In the genomic region with DNA sequence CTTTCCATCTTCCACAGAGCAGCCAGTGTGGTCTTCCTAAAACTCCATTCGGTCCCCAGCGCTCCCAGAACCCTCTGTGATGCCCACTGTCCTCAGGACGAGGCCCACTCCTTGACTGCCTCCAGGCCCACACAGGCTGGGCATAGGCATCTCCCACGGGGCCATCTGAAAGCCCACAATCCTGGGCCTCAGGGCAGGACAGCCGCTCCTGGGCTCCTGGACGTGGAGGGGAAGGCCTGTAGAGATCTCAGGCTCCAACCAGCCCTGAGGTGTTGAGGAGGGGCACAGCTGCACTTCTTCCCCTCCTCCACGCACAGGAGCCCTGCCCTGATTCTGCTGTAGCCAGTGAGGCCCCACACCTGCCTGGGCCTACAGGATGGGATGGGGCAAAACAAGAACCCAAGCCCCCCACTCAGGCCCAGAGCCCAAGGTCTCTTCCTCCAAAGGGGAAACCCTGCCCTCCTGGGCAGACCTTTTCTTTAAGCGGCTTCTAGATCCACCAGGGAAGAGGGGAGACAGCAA, we compare ENCODE assay signal across 10 cellular contexts. TPM values are rescaled to one million over a fixed set of nuclear protein-coding genes. Genes with fewer than 3 reads are reported as not detected.
DNase-seq lines count a peak whose midpoint lies in the region; ATAC-seq and TF ChIP-seq lines count a peak whose summit lies in the region.
"Had no signal": no experiment of that assay in that cellular context is flagged by ENCODE, and none has a peak within 500 bp of the region (broad histone marks: within the 10 kb centered on the region; RNA-seq: fewer than 3 reads in every experiment).

No MANE protein-coding gene starts in this region.

- no TSS peak for BruUV-seq in Caco-2 (replicated peaks; lab: Mats Ljungman, UMichigan)

- H3K4me3 Mint-ChIP-seq in Caco-2 (ENCODE audit: unreplicated experiment) = no peak overlapping the region
- H3K4me3 Mint-ChIP-seq in activated CD8-positive, alpha-beta T cell treated with anti-CD3 and anti-CD28 coated beads, Interleukin-2, amount 10 ng/mL, durations not matched to agents 7 days and 5 days = peak overlapping the region; percentile 83
- H3K4me3 Mint-ChIP-seq in natural killer cell treated with Interleukin-12 subunit alpha and Interleukin-12 subunit beta and Interleukin-15 and Interleukin-18, amount 100 ng/mL, for 72 hours = peak overlapping the region; percentile 95
- H3K4me3 Mint-ChIP-seq in CD14-positive monocyte = no peak overlapping the region

- H3K36me3 ChIP-seq in BLaER1 treated with 17β-estradiol and CSF1 and Interleukin-3, amounts not matched to agents 10 nM and 100 nM = peaks cover 0 to 27% (median 0%) of the 10 kb centered on the region in 11 experiments; a peak in 9 of 22 replicates
- no peaks in the 10 kb centered on the region for H3K36me3 ChIP-seq in Caco-2 (ENCODE audit: control insufficient read depth, insufficient read depth, low read length)

- H3K4me3 ChIP-seq in BLaER1 treated with 17β-estradiol and CSF1 and Interleukin-3, amounts not matched to agents 10 nM and 100 nM = peak overlapping the region in 3 of 10 experiments; percentile 7 to 10 (median 8); a peak in 4 of 20 replicates
- H3K4me3 ChIP-seq in Caco-2 (ENCODE audit: low read depth, low read length) = no peak overlapping the region

- peak overlapping the region in 10 of 11 experiments; percentile 34 to 76 (median 72); a peak in 17 of 22 replicates for H3K9ac ChIP-seq in BLaER1 treated with 17β-estradiol and CSF1 and Interleukin-3, amounts not matched to agents 10 nM and 100 nM

- TF ChIP-seq CTCF in Caco-2 (IDR thresholded peaks at IDR 0.05; ENCODE audit: insufficient read depth in 1 of 2, low read depth in 1 of 2, low read length in 1 of 2, severe bottlenecking in 1 of 2, unreplicated experiment in 1 of 2) = no peak
- no peak for TF ChIP-seq CTCF in CD14-positive monocyte (IDR thresholded peaks at IDR 0.05)

- H3K9me3 ChIP-seq in BLaER1 treated with 17β-estradiol and CSF1 and Interleukin-3, amounts not matched to agents 10 nM and 100 nM (replicated peaks in 1 of 11) = no peaks in the 10 kb centered on the region
- H3K9me3 ChIP-seq in Caco-2 = no peaks in the 10 kb centered on the region

- CTCF ChIA-PET in Caco-2 (lab: Charles Lee) = no interaction called here
- CTCF ChIA-PET in activated CD8-positive, alpha-beta T cell treated with anti-CD3 and anti-CD28 coated beads, Interleukin-2, amount 10 ng/mL, durations not matched to agents 7 days and 5 days (lab: Charles Lee) = interaction anchor here (4.4 kb wide), 1 partner anchor 42 kb away, joined by 18 read pairs; no protein-coding TSS in a partner anchor

- H3K27ac Mint-ChIP-seq in Caco-2 (ENCODE audit: unreplicated experiment) = peak overlapping the region; percentile 16
- peak overlapping the region; percentile 100 for H3K27ac Mint-ChIP-seq in activated CD8-positive, alpha-beta T cell treated with anti-CD3 and anti-CD28 coated beads, Interleukin-2, amount 10 ng/mL, durations not matched to agents 7 days and 5 days
- peak overlapping the region; percentile 94 to 99 for H3K27ac Mint-ChIP-seq in natural killer cell treated with Interleukin-12 subunit alpha and Interleukin-12 subunit beta and Interleukin-15 and Interleukin-18, amount 100 ng/mL, for 72 hours
- H3K27ac Mint-ChIP-seq in CD14-positive monocyte = peak overlapping the region in 2 of 7 donors; percentile 57 to 59

- no peak for DNase-seq in Caco-2
- no peak for DNase-seq in activated CD8-positive, alpha-beta T cell treated with anti-CD3 and anti-CD28 coated beads, Interleukin-2, amount 10 ng/mL, durations not matched to agents 7 days and 5 days
- DNase-seq in natural killer cell treated with Interleukin-12 subunit alpha and Interleukin-12 subunit beta and Interleukin-15 and Interleukin-18, amount 100 ng/mL, for 72 hours (ENCODE audit: low spot score) = no peak
- no peak for DNase-seq in CD14-positive monocyte (ENCODE audit: low spot score)
- DNase-seq in CD1c-positive myeloid dendritic cell (ENCODE audit: extremely low spot score) = no peak
- no peak for DNase-seq in NCI-H510A treated with DMSO at 0.1 percent for 48 hours (lab: John Stamatoyannopoulos, UW)
- DNase-seq: GDM1, H7, NCI-H2171 had no signal

- no peak for ATAC-seq in activated CD8-positive, alpha-beta T cell treated with anti-CD3 and anti-CD28 coated beads, Interleukin-2, amount 10 ng/mL, durations not matched to agents 7 days and 5 days
- ATAC-seq in natural killer cell treated with Interleukin-12 subunit alpha and Interleukin-12 subunit beta and Interleukin-15 and Interleukin-18, amount 100 ng/mL, for 72 hours = peak in 1 of 2 donors; percentile 3

- no peaks in the 10 kb centered on the region for H3K27me3 ChIP-seq in BLaER1 treated with 17β-estradiol and CSF1 and Interleukin-3, amounts not matched to agents 10 nM and 100 nM
- no peaks in the 10 kb centered on the region for H3K27me3 ChIP-seq in Caco-2 (replicated peaks; ENCODE audit: control insufficient read depth, insufficient read depth, low read length)

- H3K36me3 Mint-ChIP-seq in Caco-2 (ENCODE audit: insufficient read depth, unreplicated experiment) (peaks cover 13% of the 10 kb centered on the region), CD14-positive monocyte (peaks cover 44 to 71% of the 10 kb centered on the region in 2 donors)
- peaks cover 37% of the 10 kb centered on the region for H3K36me3 Mint-ChIP-seq in activated CD8-positive, alpha-beta T cell treated with anti-CD3 and anti-CD28 coated beads, Interleukin-2, amount 10 ng/mL, durations not matched to agents 7 days and 5 days (ENCODE audit: low read depth)
- H3K36me3 Mint-ChIP-seq in natural killer cell treated with Interleukin-12 subunit alpha and Interleukin-12 subunit beta and Interleukin-15 and Interleukin-18, amount 100 ng/mL, for 72 hours = no peaks in the 10 kb centered on the region

- H3K4me1 Mint-ChIP-seq in Caco-2 (ENCODE audit: low read depth, unreplicated experiment) = peaks cover 13% of the 10 kb centered on the region
- peaks cover 64% of the 10 kb centered on the region for H3K4me1 Mint-ChIP-seq in activated CD8-positive, alpha-beta T cell treated with anti-CD3 and anti-CD28 coated beads, Interleukin-2, amount 10 ng/mL, durations not matched to agents 7 days and 5 days (ENCODE audit: low read depth)
- H3K4me1 Mint-ChIP-seq in natural killer cell treated with Interleukin-12 subunit alpha and Interleukin-12 subunit beta and Interleukin-15 and Interleukin-18, amount 100 ng/mL, for 72 hours (ENCODE audit: low read depth in 2 of 2) = peaks cover 39 to 43% of the 10 kb centered on the region in 2 donors
- H3K4me1 Mint-ChIP-seq in CD14-positive monocyte = peaks cover 18% of the 10 kb centered on the region

- H3K4me1 ChIP-seq in BLaER1 treated with 17β-estradiol and CSF1 and Interleukin-3, amounts not matched to agents 10 nM and 100 nM = peaks cover 58 to 82% (median 70%) of the 10 kb centered on the region in 10 experiments
- H3K4me1 ChIP-seq in Caco-2 = peaks cover 17% of the 10 kb centered on the region; the same call in 1 of the 2 replicates

- peak overlapping the region; percentile 43 to 93 (median 87) for H3K4me2 ChIP-seq in BLaER1 treated with 17β-estradiol and CSF1 and Interleukin-3, amounts not matched to agents 10 nM and 100 nM

- H3K9me3 Mint-ChIP-seq in Caco-2 (ENCODE audit: unreplicated experiment) (no peaks in the 10 kb centered on the region), CD14-positive monocyte (no peaks in the 10 kb centered on the region)
- no peaks in the 10 kb centered on the region for H3K9me3 Mint-ChIP-seq in activated CD8-positive, alpha-beta T cell treated with anti-CD3 and anti-CD28 coated beads, Interleukin-2, amount 10 ng/mL, durations not matched to agents 7 days and 5 days (ENCODE audit: insufficient read depth)
- H3K9me3 Mint-ChIP-seq in natural killer cell treated with Interleukin-12 subunit alpha and Interleukin-12 subunit beta and Interleukin-15 and Interleukin-18, amount 100 ng/mL, for 72 hours = no peaks in the 10 kb centered on the region

- H3K27me3 Mint-ChIP-seq in Caco-2 (ENCODE audit: insufficient read depth, unreplicated experiment) (no peaks in the 10 kb centered on the region), CD14-positive monocyte (ENCODE audit: low read depth in 3 of 3) (peaks cover 0 to 1% (median 0%) of the 10 kb centered on the region in 3 donors)
- H3K27me3 Mint-ChIP-seq in activated CD8-positive, alpha-beta T cell treated with anti-CD3 and anti-CD28 coated beads, Interleukin-2, amount 10 ng/mL, durations not matched to agents 7 days and 5 days (ENCODE audit: low read depth) = no peaks in the 10 kb centered on the region
- H3K27me3 Mint-ChIP-seq in natural killer cell treated with Interleukin-12 subunit alpha and Interleukin-12 subunit beta and Interleukin-15 and Interleukin-18, amount 100 ng/mL, for 72 hours = no peaks in the 10 kb centered on the region

- peak overlapping the region in 9 of 11 experiments; percentile 63 to 90 (median 84); a peak in 19 of 22 replicates for H3K27ac ChIP-seq in BLaER1 treated with 17β-estradiol and CSF1 and Interleukin-3, amounts not matched to agents 10 nM and 100 nM

- POLR2A ChIA-PET in Caco-2 (lab: Charles Lee) = no interaction called here
- POLR2A ChIA-PET in activated CD8-positive, alpha-beta T cell treated with anti-CD3 and anti-CD28 coated beads, Interleukin-2, amount 10 ng/mL, durations not matched to agents 7 days and 5 days (lab: Charles Lee) = interaction anchor here (4.7 kb wide), 1 partner anchor 11 kb away, joined by 44 read pairs; a partner anchor contains a TSS

- H4K20me1 ChIP-seq in BLaER1 treated with 17β-estradiol and CSF1 and Interleukin-3, amounts not matched to agents 10 nM and 100 nM = peaks cover 0 to 12% (median 0%) of the 10 kb centered on the region in 11 experiments; a peak in 1 of 22 replicates

- intact Hi-C loops in Caco-2 (cut with micrococcal nuclease; ENCODE audit: unreplicated experiment) (no loop called here), CD14-positive monocyte (cut with micrococcal nuclease) (no loop called here)

RNA-seq across cellular contexts. Expression of a gene that starts 26.0 kb away (rescaled TPM):
- total RNA-seq in Caco-2 (2022) = 213 and 226 TPM in 2 replicates
- total RNA-seq in activated CD8-positive, alpha-beta T cell treated with anti-CD3 and anti-CD28 coated beads, Interleukin-2, amount 10 ng/mL, durations not matched to agents 7 days and 5 days = 100 to 1,000 TPM; 195 to 201 TPM
- total RNA-seq in natural killer cell treated with Interleukin-12 subunit alpha and Interleukin-12 subunit beta and Interleukin-15 and Interleukin-18, amount 100 ng/mL, for 72 hours = 100 to 1,000 TPM in 1 of 2 donors, 10 to 100 TPM in 1; 88.4 to 126 TPM
- 100 to 1,000 TPM; 242 to 266 TPM for polyA plus RNA-seq in CD14-positive monocyte

RNA-seq across cellular contexts. Expression of a gene that starts 31.5 kb away (rescaled TPM):
- 14.4 and 15.9 TPM in 2 replicates for total RNA-seq in Caco-2 (2022)
- total RNA-seq in activated CD8-positive, alpha-beta T cell treated with anti-CD3 and anti-CD28 coated beads, Interleukin-2, amount 10 ng/mL, durations not matched to agents 7 days and 5 days = 10 to 100 TPM; 18.8 to 20.3 TPM
- 10 to 100 TPM; 14.0 to 26.2 TPM for total RNA-seq in natural killer cell treated with Interleukin-12 subunit alpha and Interleukin-12 subunit beta and Interleukin-15 and Interleukin-18, amount 100 ng/mL, for 72 hours
- 1 to 10 TPM; 1.8 to 2.8 TPM for polyA plus RNA-seq in CD14-positive monocyte

RNA-seq across cellular contexts. Expression of a gene that starts 38.0 kb away (rescaled TPM):
- total RNA-seq in Caco-2 (2022) = 205 and 227 TPM in 2 replicates
- 100 to 1,000 TPM; 339 to 364 TPM for total RNA-seq in activated CD8-positive, alpha-beta T cell treated with anti-CD3 and anti-CD28 coated beads, Interleukin-2, amount 10 ng/mL, durations not matched to agents 7 days and 5 days
- 100 to 1,000 TPM; 202 to 217 TPM for total RNA-seq in natural killer cell treated with Interleukin-12 subunit alpha and Interleukin-12 subunit beta and Interleukin-15 and Interleukin-18, amount 100 ng/mL, for 72 hours
- polyA plus RNA-seq in CD14-positive monocyte = 100 to 1,000 TPM; 478 to 559 TPM

RNA-seq across cellular contexts. Expression of a gene that starts 38.1 kb away (rescaled TPM):
- total RNA-seq in Caco-2 (2022) = 48.9 and 59.5 TPM in 2 replicates
- 10 to 100 TPM; 16.3 to 16.5 TPM for total RNA-seq in activated CD8-positive, alpha-beta T cell treated with anti-CD3 and anti-CD28 coated beads, Interleukin-2, amount 10 ng/mL, durations not matched to agents 7 days and 5 days
- 10 to 100 TPM; 13.0 to 23.3 TPM for total RNA-seq in natural killer cell treated with Interleukin-12 subunit alpha and Interleukin-12 subunit beta and Interleukin-15 and Interleukin-18, amount 100 ng/mL, for 72 hours
- 1 to 10 TPM; 5.4 to 5.9 TPM for polyA plus RNA-seq in CD14-positive monocyte

RNA-seq across cellular contexts. Expression of a gene that starts 48.1 kb away (rescaled TPM):
- total RNA-seq in Caco-2 (2022) = 149 and 164 TPM in 2 replicates
- total RNA-seq in activated CD8-positive, alpha-beta T cell treated with anti-CD3 and anti-CD28 coated beads, Interleukin-2, amount 10 ng/mL, durations not matched to agents 7 days and 5 days = 1 to 10 TPM in 1 of 2 experiments, under 1 TPM in 1; 0.76 to 1.7 TPM
- 1 to 10 TPM; 5.9 to 9.6 TPM for total RNA-seq in natural killer cell treated with Interleukin-12 subunit alpha and Interleukin-12 subunit beta and Interleukin-15 and Interleukin-18, amount 100 ng/mL, for 72 hours
- under 1 TPM in 1 of 2 donors, not detected in 1; 0.14 TPM for polyA plus RNA-seq in CD14-positive monocyte

Comparison
In these comparisons a context has a peak if more than half of its experiments do, and no peak if none do; other contexts are left out.
1. H3K4me3 Mint-ChIP-seq: peak in activated CD8-positive, alpha-beta T cell treated with anti-CD3 and anti-CD28 coated beads, Interleukin-2, amount 10 ng/mL, durations not matched to agents 7 days and 5 days (single experiment) and natural killer cell treated with Interleukin-12 subunit alpha and Interleukin-12 subunit beta and Interleukin-15 and Interleukin-18, amount 100 ng/mL, for 72 hours (single experiment); none in Caco-2 (single experiment) and CD14-positive monocyte (0 of 2).